In genomic region chr11:62542111-62542745, GRCh38 we compare ENCODE assay signal across 8 cellular contexts. TPM values are rescaled to one million over a fixed set of nuclear protein-coding genes. Genes with fewer than 3 reads are reported as not detected.
DNase-seq lines count a peak whose midpoint lies in the region; ATAC-seq and TF ChIP-seq lines count a peak whose summit lies in the region.

No MANE protein-coding gene starts in this region.

- TF ChIP-seq POLR2A in ovary (IDR thresholded peaks at IDR 0.05) = no peak

- H3K27ac Mint-ChIP-seq in Calu3 (ENCODE audit: unreplicated experiment) = peak overlapping the region; percentile 24
- H3K27ac Mint-ChIP-seq in dendritic cell treated with granulocyte-macrophage colony-stimulating factor and Interleukin-4, amounts not matched to agents 40 ng/mL and 50 ng/mL, for 4 days = peak overlapping the region; percentile 95

- TF ChIP-seq EP300 in ovary (IDR thresholded peaks at IDR 0.05) = no peak

- H3K27me3 ChIP-seq in ovary = no peaks in the 10 kb centered on the region

- BruUV-seq in Calu3 (replicated peaks; lab: Mats Ljungman, UMichigan) = no TSS peak

- H3K4me3 Mint-ChIP-seq in Calu3 (ENCODE audit: low read depth, unreplicated experiment) = peak overlapping the region; percentile 100
- peak overlapping the region; percentile 97 for H3K4me3 Mint-ChIP-seq in dendritic cell treated with granulocyte-macrophage colony-stimulating factor and Interleukin-4, amounts not matched to agents 40 ng/mL and 50 ng/mL, for 4 days

- H3K36me3 Mint-ChIP-seq in Calu3 (ENCODE audit: insufficient read depth, unreplicated experiment) = peaks cover 80% of the 10 kb centered on the region
- H3K36me3 Mint-ChIP-seq in dendritic cell treated with granulocyte-macrophage colony-stimulating factor and Interleukin-4, amounts not matched to agents 40 ng/mL and 50 ng/mL, for 4 days (ENCODE audit: low read depth) = peaks cover 87% of the 10 kb centered on the region

- no peaks in the 10 kb centered on the region for H3K9me3 ChIP-seq in ovary

- peaks cover 44% of the 10 kb centered on the region for H3K4me1 Mint-ChIP-seq in Calu3 (ENCODE audit: low read depth, unreplicated experiment)
- peaks cover 68% of the 10 kb centered on the region for H3K4me1 Mint-ChIP-seq in dendritic cell treated with granulocyte-macrophage colony-stimulating factor and Interleukin-4, amounts not matched to agents 40 ng/mL and 50 ng/mL, for 4 days (ENCODE audit: low read depth)

- H3K9me3 Mint-ChIP-seq in Calu3 (ENCODE audit: low read depth, unreplicated experiment) = no peaks in the 10 kb centered on the region
- H3K9me3 Mint-ChIP-seq in dendritic cell treated with granulocyte-macrophage colony-stimulating factor and Interleukin-4, amounts not matched to agents 40 ng/mL and 50 ng/mL, for 4 days = no peaks in the 10 kb centered on the region

- 33 to 48% (median 47%) methylated on average over 6 of the region's 6 CpGs for WGBS in ovary, 3 donors

- H3K36me3 ChIP-seq in ovary = no peaks in the 10 kb centered on the region

- TF ChIP-seq CTCF in Calu3 (IDR thresholded peaks at IDR 0.05; ENCODE audit: unreplicated experiment) (no peak), ovary (IDR thresholded peaks at IDR 0.05) (no peak)

- no peak for ATAC-seq in GM18858 (IDR thresholded peaks at IDR 0.05; ENCODE audit: unreplicated experiment)

- CTCF ChIA-PET in Calu3 (lab: Charles Lee) = interaction anchor here (0.6 to 6.8 kb wide), 17 partner anchors 9 to 202 kb away, joined by 3 to 86 read pairs (median 4); partner anchors contain the start of gene MTA2

- intact Hi-C loops in Calu3 (cut with micrococcal nuclease; ENCODE audit: unreplicated experiment) = loop anchor here (2.0 to 5.0 kb wide), 2 partner anchors 115 to 150 kb away; no protein-coding TSS in a partner anchor
- intact Hi-C loops in dendritic cell treated with granulocyte-macrophage colony-stimulating factor and Interleukin-4, amounts not matched to agents 40 ng/mL and 50 ng/mL, for 4 days (cut with micrococcal nuclease) = loop anchor here (5.0 kb wide), 3 partner anchors 45 to 145 kb away; no protein-coding TSS in a partner anchor
- intact Hi-C loops in ovary (cut with DNase I) = loop anchor here (2.0 to 5.0 kb wide), 3 partner anchors 110 to 145 kb away; no protein-coding TSS in a partner anchor

- no peaks in the 10 kb centered on the region for H3K27me3 Mint-ChIP-seq in Calu3 (ENCODE audit: unreplicated experiment)
- no peaks in the 10 kb centered on the region for H3K27me3 Mint-ChIP-seq in dendritic cell treated with granulocyte-macrophage colony-stimulating factor and Interleukin-4, amounts not matched to agents 40 ng/mL and 50 ng/mL, for 4 days

- DNase-seq in Calu3 = no peak
- peak; percentile 20 for DNase-seq in NCI-H2029 treated with DMSO at 0.1 percent for 48 hours (lab: John Stamatoyannopoulos, UW)
- DNase-seq in ovary = no peak
- no peak for DNase-seq in SHP77 treated with DMSO at 0.1 percent for 48 hours (lab: John Stamatoyannopoulos, UW)
- DNase-seq in NCI-H2081 treated with DMSO at 0.1 percent for 48 hours (lab: John Stamatoyannopoulos, UW) = no peak
- no peak for DNase-seq in dermis blood vessel endothelial cell

- peak overlapping the region; percentile 99 for H3K4me3 ChIP-seq in ovary

- peak overlapping the region; percentile 68 to 94 for H3K27ac ChIP-seq in ovary

- H3K4me1 ChIP-seq in ovary (ENCODE audit: insufficient read depth) = peaks cover 46% of the 10 kb centered on the region

RNA-seq across cellular contexts. Expression of gene AHNAK, which starts 4.4 kb away (rescaled TPM):
- total RNA-seq in Calu3 (2022) = 246 and 253 TPM in 2 replicates
- total RNA-seq in ovary = 100 to 1,000 TPM; 353 to 699 (median 607) TPM
- 100 to 1,000 TPM; 114 to 376 TPM for polyA plus RNA-seq in ovary
- 517 and 766 TPM in 2 replicates for total RNA-seq in dermis blood vessel endothelial cell

RNA-seq across cellular contexts. Expression of gene EEF1G, which starts 31.5 kb away (rescaled TPM):
- 970 and 1,189 TPM in 2 replicates for total RNA-seq in Calu3 (2022)
- total RNA-seq in ovary = 1,000 to 10,000 TPM; 2,147 to 3,018 (median 2,446) TPM
- polyA plus RNA-seq in ovary = 1,000 to 10,000 TPM; 2,476 to 3,023 TPM
- 1,345 and 1,561 TPM in 2 replicates for total RNA-seq in dermis blood vessel endothelial cell

RNA-seq across cellular contexts. Expression of gene TUT1, which starts 49.1 kb away (rescaled TPM):
- total RNA-seq in Calu3 (2022) (21.9 and 26.3 TPM in 2 replicates), ovary (10 to 100 TPM in 5 of 7 donors, 1 to 10 TPM in 2; 6.9 to 27.3 (median 21.1) TPM), dermis blood vessel endothelial cell (13.8 and 15.1 TPM in 2 replicates)
- polyA plus RNA-seq in ovary = 10 to 100 TPM in 1 of 2 donors, 1 to 10 TPM in 1; 5.9 to 18.3 TPM

RNA-seq across cellular contexts. Expression of gene MTA2, which starts 59.4 kb away (rescaled TPM):
- total RNA-seq in Calu3 (2022) (90.4 and 97.2 TPM in 2 replicates), ovary (100 to 1,000 TPM in 3 of 7 donors, 10 to 100 TPM in 4; 41.5 to 130 (median 89.8) TPM), dermis blood vessel endothelial cell (190 and 209 TPM in 2 replicates)
- 10 to 100 TPM; 54.2 to 90.4 TPM for polyA plus RNA-seq in ovary
